Comparison of ENCODE assay signal across 27 cellular contexts in the genomic region with DNA sequence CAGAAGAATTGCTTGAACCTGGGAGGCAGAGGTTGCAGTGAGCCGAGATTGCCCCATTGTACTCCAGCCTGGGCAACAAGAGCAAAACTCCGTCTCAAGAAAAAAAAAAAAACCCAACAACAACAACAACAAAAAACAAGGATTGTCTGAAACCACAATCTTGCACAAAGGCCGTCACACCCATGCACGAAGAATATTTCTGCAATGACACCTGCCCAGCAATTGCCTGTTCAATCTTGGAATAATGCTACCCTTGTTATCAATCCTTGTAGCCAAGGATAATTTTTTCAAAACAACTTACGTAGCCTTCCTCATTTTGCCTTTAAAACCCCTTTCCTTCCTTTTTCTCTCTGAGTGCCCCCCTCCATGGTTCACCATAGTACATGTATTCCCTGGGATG.
"Had no signal": no experiment of that assay in that cellular context is flagged by ENCODE, and none has a peak within 500 bp of the region (broad histone marks: within the 10 kb centered on the region; RNA-seq: fewer than 3 reads in every experiment).

No MANE protein-coding gene starts in this region.

- DNase-seq: stimulated activated CD4-positive, alpha-beta T cell treated with anti-CD3 and anti-CD28 coated beads, Interleukin-2, amount 100 ng/mL, for 48 hours; stimulated activated CD4-positive, alpha-beta T cell treated with anti-CD3 and anti-CD28 coated beads, Interleukin-4, amount 100 ng/mL, for 1 hour; stimulated activated CD4-positive, alpha-beta T cell treated with anti-CD3 and anti-CD28 coated beads, Interleukin-4, amount 100 ng/mL, for 24 hours; stimulated activated CD4-positive, alpha-beta T cell treated with anti-CD3 and anti-CD28 coated beads, Interleukin-4, amount 100 ng/mL, for 4 hours; stimulated activated CD8-positive, alpha-beta memory T cell treated with anti-CD3 and anti-CD28 coated beads, Interleukin-4, amount 100 ng/mL, for 48 hours; stimulated activated naive B cell treated with anti-CD40 and anti-IgM and Interleukin-4, amounts not matched to agents 10 μg/mL and 1 μg/mL and 100 μg/mL, for 72 hours; stimulated activated naive CD4-positive, alpha-beta T cell; stimulated activated naive CD4-positive, alpha-beta T cell treated with Interleukin-2 at 50 U/mL for 16 hours; stimulated activated naive CD8-positive, alpha-beta T cell treated with anti-CD3 and anti-CD28 coated beads, Interleukin-15, amount 100 ng/mL, for 72 hours; stimulated activated naive CD8-positive, alpha-beta T cell treated with anti-CD3 and anti-CD28 coated beads, Interleukin-15, Interleukin-2, amounts not matched to agents 100 U/mL and 50 U/mL, for 24 hours; stomach; substantia nigra; testis; thyroid gland; transverse colon; upper lobe of left lung; upper lobe of right lung; uterus had no signal

- H3K36me3 ChIP-seq: stomach, suprapubic skin, thoracic aorta, thyroid gland, tibial artery, tibial nerve, transverse colon, upper lobe of left lung, upper lobe of right lung, uterus, vagina had no signal

- H3K4me3 ChIP-seq: stomach, suprapubic skin, testis, thoracic aorta, thyroid gland, tibial artery, tibial nerve, transverse colon, upper lobe of left lung, upper lobe of right lung, uterus, vagina had no signal

- H3K9me3 ChIP-seq: stomach, suprapubic skin, testis, thoracic aorta, thyroid gland, tibial artery, tibial nerve, transverse colon, upper lobe of left lung, upper lobe of right lung, uterus, vagina had no signal

- ATAC-seq: stimulated activated effector memory CD8-positive, alpha-beta T cell treated with anti-CD3 and anti-CD28 coated beads, Interleukin-12 subunit alpha, Interleukin-12 subunit beta, amount 100 ng/mL, for 72 hours; stimulated activated memory B cell treated with anti-CD40 and anti-IgM and Interleukin-4, amounts not matched to agents 10 μg/mL and 1 μg/mL and 100 μg/mL, for 72 hours; stimulated activated naive B cell treated with anti-CD40 and anti-IgM and Interleukin-4, amounts not matched to agents 10 μg/mL and 1 μg/mL and 100 μg/mL, for 72 hours; stimulated activated naive CD8-positive, alpha-beta T cell treated with anti-CD3 and anti-CD28 coated beads, Interleukin-15, amount 100 ng/mL, for 72 hours; stimulated activated naive CD8-positive, alpha-beta T cell treated with anti-CD3 and anti-CD28 coated beads, Interleukin-15, Interleukin-2, amounts not matched to agents 100 U/mL and 50 U/mL, for 24 hours; upper lobe of right lung had no signal

- H3K27ac ChIP-seq: stomach, suprapubic skin, testis, thoracic aorta, thyroid gland, tibial artery, tibial nerve, transverse colon, upper lobe of left lung, upper lobe of right lung, uterus, vagina had no signal

- H3K36me3 Mint-ChIP-seq: stimulated activated effector memory CD8-positive, alpha-beta T cell treated with anti-CD3 and anti-CD28 coated beads, Interleukin-12 subunit alpha, Interleukin-12 subunit beta, amount 100 ng/mL, for 72 hours; stimulated activated memory B cell treated with anti-CD40 and anti-IgM and Interleukin-4, amounts not matched to agents 10 μg/mL and 1 μg/mL and 100 μg/mL, for 72 hours; stimulated activated naive B cell treated with anti-CD40 and anti-IgM and Interleukin-4, amounts not matched to agents 10 μg/mL and 1 μg/mL and 100 μg/mL, for 72 hours; type B pancreatic cell had no signal

- H3K27me3 Mint-ChIP-seq: stimulated activated naive CD8-positive, alpha-beta T cell treated with anti-CD3 and anti-CD28 coated beads, Interleukin-15, amount 100 ng/mL, for 72 hours; stimulated activated naive CD8-positive, alpha-beta T cell treated with anti-CD3 and anti-CD28 coated beads, Interleukin-15, Interleukin-2, amounts not matched to agents 100 ng/mL and 50 ng/mL, for 24 hours had no signal

- H3K27ac Mint-ChIP-seq: stimulated activated effector memory CD8-positive, alpha-beta T cell treated with anti-CD3 and anti-CD28 coated beads, Interleukin-12 subunit alpha, Interleukin-12 subunit beta, amount 100 ng/mL, for 72 hours; stimulated activated memory B cell treated with anti-CD40 and anti-IgM and Interleukin-4, amounts not matched to agents 10 μg/mL and 1 μg/mL and 100 μg/mL, for 72 hours; stimulated activated naive B cell treated with anti-CD40 and anti-IgM and Interleukin-4, amounts not matched to agents 10 μg/mL and 1 μg/mL and 100 μg/mL, for 72 hours; stimulated activated naive CD8-positive, alpha-beta T cell treated with anti-CD3 and anti-CD28 coated beads, Interleukin-15, amount 100 ng/mL, for 72 hours; stimulated activated naive CD8-positive, alpha-beta T cell treated with anti-CD3 and anti-CD28 coated beads, Interleukin-15, Interleukin-2, amounts not matched to agents 100 ng/mL and 50 ng/mL, for 24 hours; type B pancreatic cell had no signal

- H3K9me3 Mint-ChIP-seq: stimulated activated effector memory CD8-positive, alpha-beta T cell treated with anti-CD3 and anti-CD28 coated beads, Interleukin-12 subunit alpha, Interleukin-12 subunit beta, amount 100 ng/mL, for 72 hours; stimulated activated memory B cell treated with anti-CD40 and anti-IgM and Interleukin-4, amounts not matched to agents 10 μg/mL and 1 μg/mL and 100 μg/mL, for 72 hours; stimulated activated naive CD8-positive, alpha-beta T cell treated with anti-CD3 and anti-CD28 coated beads, Interleukin-15, Interleukin-2, amounts not matched to agents 100 ng/mL and 50 ng/mL, for 24 hours; type B pancreatic cell had no signal

- H3K27me3 ChIP-seq: stomach, suprapubic skin, testis, thyroid gland, tibial artery, tibial nerve, transverse colon, upper lobe of left lung, uterus, vagina had no signal

- H3K4me3 Mint-ChIP-seq: stimulated activated effector memory CD8-positive, alpha-beta T cell treated with anti-CD3 and anti-CD28 coated beads, Interleukin-12 subunit alpha, Interleukin-12 subunit beta, amount 100 ng/mL, for 72 hours; stimulated activated memory B cell treated with anti-CD40 and anti-IgM and Interleukin-4, amounts not matched to agents 10 μg/mL and 1 μg/mL and 100 μg/mL, for 72 hours; stimulated activated naive B cell treated with anti-CD40 and anti-IgM and Interleukin-4, amounts not matched to agents 10 μg/mL and 1 μg/mL and 100 μg/mL, for 72 hours; stimulated activated naive CD8-positive, alpha-beta T cell treated with anti-CD3 and anti-CD28 coated beads, Interleukin-15, amount 100 ng/mL, for 72 hours; stimulated activated naive CD8-positive, alpha-beta T cell treated with anti-CD3 and anti-CD28 coated beads, Interleukin-15, Interleukin-2, amounts not matched to agents 100 ng/mL and 50 ng/mL, for 24 hours; type B pancreatic cell had no signal
